27 cellular contexts compared by ENCODE assay signal in the genomic region with DNA sequence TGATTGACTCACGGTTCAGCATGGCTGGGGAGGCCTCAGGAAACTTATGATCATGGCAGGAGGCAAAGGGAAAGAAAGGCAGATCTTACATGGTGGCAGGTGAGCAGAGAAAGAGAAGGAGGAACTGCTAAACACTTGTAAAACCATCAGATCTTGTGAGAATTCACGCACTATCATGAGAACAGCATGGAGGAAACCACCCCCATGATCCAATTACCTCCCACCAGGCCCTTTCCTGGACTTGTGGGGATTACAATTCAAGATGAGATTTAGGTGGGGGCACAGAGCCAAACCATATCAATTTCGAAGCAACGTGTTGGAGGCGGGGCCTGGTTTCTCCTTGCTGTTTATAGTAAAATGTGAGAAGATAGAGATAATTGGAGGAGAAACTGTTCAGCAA.
"Had no signal": no experiment of that assay in that cellular context is flagged by ENCODE, and none has a peak within 500 bp of the region (broad histone marks: within the 10 kb centered on the region; RNA-seq: fewer than 3 reads in every experiment).

No MANE protein-coding gene starts in this region.

- H3K4me1 ChIP-seq: SJSA1 had no signal

- H3K4me3 Mint-ChIP-seq: activated B cell treated with CpG ODN at 0.5 μM for 24 hours; activated CD4-positive, alpha-beta T cell treated with anti-CD3 and anti-CD28 coated beads, Interleukin-2, amount 10 ng/mL, durations not matched to agents 24 days and 14 days; activated naive CD4-positive, alpha-beta T cell treated with anti-CD3 and anti-CD28 coated beads for 36 hours; activated naive CD8-positive, alpha-beta T cell; activated T-cell treated with anti-CD3 and anti-CD28 coated beads, Interleukin-2, amount 50 U/mL, for 4 hours; brain; central memory CD8-positive, alpha-beta T cell; T-helper 2 cell treated with Interferon-gamma antibody and Interleukin-4, amounts not matched to agents 5 μg/mL and 100 μg/mL, for 36 hours had no signal

- H3K27ac ChIP-seq: SJSA1 had no signal

- H3K36me3 ChIP-seq: MG63, SJSA1 had no signal

- ATAC-seq: activated T-cell treated with anti-CD3 and anti-CD28 coated beads, Interleukin-2, amount 50 U/mL, for 4 hours; PC-3; SK-N-SH treated with all-trans-retinoic acid at 6 μM for 48 hours had no signal

- H3K4me3 ChIP-seq: MG63, SJSA1 had no signal

- H3K27me3 Mint-ChIP-seq: activated CD4-positive, alpha-beta T cell treated with anti-CD3 and anti-CD28 coated beads, Interleukin-2, amount 10 ng/mL, durations not matched to agents 24 days and 14 days; brain had no signal

- H3K9me3 ChIP-seq: MG63, SJSA1 had no signal

- H3K27ac Mint-ChIP-seq: activated B cell treated with CpG ODN at 0.5 μM for 24 hours; activated CD4-positive, alpha-beta T cell treated with anti-CD3 and anti-CD28 coated beads, Interleukin-2, amount 10 ng/mL, durations not matched to agents 24 days and 14 days; activated naive CD4-positive, alpha-beta T cell treated with anti-CD3 and anti-CD28 coated beads for 36 hours; activated naive CD8-positive, alpha-beta T cell; brain; T-helper 2 cell treated with Interferon-gamma antibody and Interleukin-4, amounts not matched to agents 5 μg/mL and 100 μg/mL, for 36 hours had no signal

- DNase-seq: activated B cell treated with CpG ODN at 0.5 μM for 24 hours; activated CD4-positive, alpha-beta T cell treated with anti-CD3 and anti-CD28 coated beads for 1 hour; activated CD4-positive, alpha-beta T cell treated with anti-CD3 and anti-CD28 coated beads, Interleukin-2, amount 10 ng/mL, durations not matched to agents 24 days and 14 days; activated CD4-positive, alpha-beta T cell treated with anti-CD3 and anti-CD28 coated beads, Interleukin-2, amount 50 U/mL, for 48 hours; activated CD8-positive, alpha-beta memory T cell treated with anti-CD3 and anti-CD28 coated beads for 24 hours; activated effector memory CD4-positive, alpha-beta T cell treated with anti-CD3 and anti-CD28 coated beads, Interleukin-2, amount 50 U/mL, for 16 hours; activated naive CD4-positive, alpha-beta T cell treated with anti-CD3 and anti-CD28 coated beads for 36 hours; activated T-cell treated with anti-CD3 and anti-CD28 coated beads, Interleukin-2, amount 50 U/mL, for 4 hours; amygdala; MG63; MV-4-11; NCI-H1092 treated with DMSO at 0.1 percent for 48 hours; NCI-H1417 treated with DMSO at 0.1 percent for 48 hours; NCI-H1694; NCI-H2029; NCI-H2107; NCI-H510A treated with DMSO at 0.1 percent for 48 hours; NCI-H748 treated with DMSO at 0.1 percent for 48 hours; PC-3; SHP77; SW 1271 had no signal

- H3K4me1 Mint-ChIP-seq: activated B cell treated with CpG ODN at 0.5 μM for 24 hours; activated CD4-positive, alpha-beta T cell treated with anti-CD3 and anti-CD28 coated beads, Interleukin-2, amount 10 ng/mL, durations not matched to agents 24 days and 14 days; brain; central memory CD8-positive, alpha-beta T cell had no signal

- H3K9me3 Mint-ChIP-seq: activated B cell treated with CpG ODN at 0.5 μM for 24 hours; activated CD4-positive, alpha-beta T cell treated with anti-CD3 and anti-CD28 coated beads, Interleukin-2, amount 10 ng/mL, durations not matched to agents 24 days and 14 days; activated naive CD4-positive, alpha-beta T cell treated with anti-CD3 and anti-CD28 coated beads for 36 hours; activated T-cell treated with anti-CD3 and anti-CD28 coated beads, Interleukin-2, amount 50 U/mL, for 4 hours; central memory CD8-positive, alpha-beta T cell; T-helper 2 cell treated with Interferon-gamma antibody and Interleukin-4, amounts not matched to agents 5 μg/mL and 100 μg/mL, for 36 hours had no signal

- H3K36me3 Mint-ChIP-seq: activated naive CD8-positive, alpha-beta T cell; brain had no signal

- H3K27me3 ChIP-seq: MG63, SJSA1 had no signal
